ENCODE assay signal across 1 cellular context in genomic region chr11:102186836-102187235, GRCh38.
TF ChIP-seq lines count a peak whose summit lies in the region.

No MANE protein-coding gene starts in this region.

TF ChIP-seq in HepG2, 621 proteins besides CTCF, POLR2A, EP300 and RAD21 (continued from another document and continues in another):
- TF ChIP-seq THAP7 (CRISPR knock-in tag; IDR thresholded peaks at IDR 0.05) = no peak
- peak; percentile 44; the same call in 1 of the 2 replicates for TF ChIP-seq MED13 (CRISPR knock-in tag; IDR thresholded peaks at IDR 0.05)
- peak; percentile 72 for TF ChIP-seq TEAD3 (CRISPR knock-in tag; optimal IDR thresholded peaks at IDR 0.05; ENCODE audit: borderline replicate concordance)
- TF ChIP-seq FIP1L1 (IDR thresholded peaks at IDR 0.05; ENCODE audit: borderline replicate concordance, insufficient read depth, low read depth, low read length) = no peak
- TF ChIP-seq FOXM1 (CRISPR knock-in tag; IDR thresholded peaks at IDR 0.05) = no peak
- TF ChIP-seq IRF2 (CRISPR knock-in tag; IDR thresholded peaks at IDR 0.05) = 0 out of 2 replicates have a peak, but pooled peaks have one; percentile 42
- TF ChIP-seq LCORL (IDR thresholded peaks at IDR 0.05) = no peak
- no peak for TF ChIP-seq LCORL (CRISPR knock-in tag; IDR thresholded peaks at IDR 0.05)
- no peak for TF ChIP-seq SRF (IDR thresholded peaks at IDR 0.05; ENCODE audit: low read depth, low read length)
- no peak for TF ChIP-seq MAFG (CRISPR knock-in tag; IDR thresholded peaks at IDR 0.05)
- no peak for TF ChIP-seq FOXK2 (IDR thresholded peaks at IDR 0.05)
- no peak for TF ChIP-seq MTA3 (CRISPR knock-in tag; IDR thresholded peaks at IDR 0.05)
- TF ChIP-seq ZBED4 (CRISPR knock-in tag; IDR thresholded peaks at IDR 0.05; ENCODE audit: borderline replicate concordance) = no peak
- TF ChIP-seq IRF1 (CRISPR knock-in tag; IDR thresholded peaks at IDR 0.05; ENCODE audit: low read depth) = no peak
- no peak for TF ChIP-seq NAIF1 (CRISPR knock-in tag; IDR thresholded peaks at IDR 0.05; ENCODE audit: borderline replicate concordance)
- no peak for TF ChIP-seq BRCA1 (CRISPR knock-in tag; IDR thresholded peaks at IDR 0.05)
- TF ChIP-seq ZBTB26 (CRISPR knock-in tag; IDR thresholded peaks at IDR 0.05; ENCODE audit: borderline replicate concordance) = no peak
- no peak for TF ChIP-seq SP4 (CRISPR knock-in tag; IDR thresholded peaks at IDR 0.05)
- TF ChIP-seq CREB1 (IDR thresholded peaks at IDR 0.05) = no peak
- TF ChIP-seq CREB1 (CRISPR knock-in tag; IDR thresholded peaks at IDR 0.05) = 0 out of 2 replicates have a peak, but pooled peaks have one; percentile 4
- TF ChIP-seq SMAD9 (CRISPR knock-in tag; IDR thresholded peaks at IDR 0.05) = no peak
- no peak for TF ChIP-seq SUZ12 (IDR thresholded peaks at IDR 0.05; ENCODE audit: low read depth, low read length)
- no peak for TF ChIP-seq TIGD3 (CRISPR knock-in tag; IDR thresholded peaks at IDR 0.05; ENCODE audit: borderline replicate concordance)
- no peak for TF ChIP-seq GPBP1L1 (CRISPR knock-in tag; IDR thresholded peaks at IDR 0.05)
- peak; percentile 63; the same call in 1 of the 2 replicates for TF ChIP-seq PHF21A (CRISPR knock-in tag; IDR thresholded peaks at IDR 0.05)
- TF ChIP-seq MEIS2 (CRISPR knock-in tag; IDR thresholded peaks at IDR 0.05) = peak; percentile 46; the same call in 1 of the 2 replicates
- TF ChIP-seq ARNTL (CRISPR knock-in tag; IDR thresholded peaks at IDR 0.05) = no peak
- no peak for TF ChIP-seq CCAR2 (optimal IDR thresholded peaks at IDR 0.05; ENCODE audit: low read depth, low read length)
- no peak for TF ChIP-seq MAX (IDR thresholded peaks at IDR 0.05)
- no peak for TF ChIP-seq FOSL1 (CRISPR knock-in tag; IDR thresholded peaks at IDR 0.05; ENCODE audit: borderline replicate concordance)
- no peak for TF ChIP-seq GLMP (CRISPR knock-in tag; IDR thresholded peaks at IDR 0.05; ENCODE audit: borderline replicate concordance)
- TF ChIP-seq FOXJ3 (CRISPR knock-in tag; IDR thresholded peaks at IDR 0.05; ENCODE audit: borderline replicate concordance) = peak; percentile 71; the same call in 1 of the 2 replicates
- no peak for TF ChIP-seq ZNF687 (CRISPR knock-in tag; IDR thresholded peaks at IDR 0.05)
- 0 out of 2 replicates have a peak, but pooled peaks have one; percentile 15 for TF ChIP-seq THAP11 (CRISPR knock-in tag; IDR thresholded peaks at IDR 0.05)
- no peak for TF ChIP-seq GZF1 (CRISPR knock-in tag; IDR thresholded peaks at IDR 0.05)
- TF ChIP-seq TSC22D2 (CRISPR knock-in tag; IDR thresholded peaks at IDR 0.05; ENCODE audit: borderline replicate concordance) = no peak
- peak; percentile 69; the same call in 1 of the 2 replicates for TF ChIP-seq THRA (CRISPR knock-in tag; IDR thresholded peaks at IDR 0.05; ENCODE audit: borderline replicate concordance)
- peak; percentile 54; the same call in 1 of the 2 replicates for TF ChIP-seq NCOR1 (IDR thresholded peaks at IDR 0.05; ENCODE audit: borderline replicate concordance, low read length)
- no peak for TF ChIP-seq DMAP1 (CRISPR knock-in tag; IDR thresholded peaks at IDR 0.05)
- TF ChIP-seq ZNF460 (CRISPR knock-in tag; IDR thresholded peaks at IDR 0.05; ENCODE audit: borderline replicate concordance) = no peak
- TF ChIP-seq BCL6 (CRISPR knock-in tag; IDR thresholded peaks at IDR 0.05) = peak; percentile 78
- TF ChIP-seq RFX1 (IDR thresholded peaks at IDR 0.05) = no peak
- no peak for TF ChIP-seq ZBTB33 (CRISPR knock-in tag; IDR thresholded peaks at IDR 0.05)
- TF ChIP-seq ZNF790 (CRISPR knock-in tag; IDR thresholded peaks at IDR 0.05; ENCODE audit: borderline replicate concordance) = no peak
- no peak for TF ChIP-seq BHLHE40 (IDR thresholded peaks at IDR 0.05; ENCODE audit: low read length)
- peak; percentile 44; the same call in 1 of the 2 replicates for TF ChIP-seq HHEX (CRISPR knock-in tag; IDR thresholded peaks at IDR 0.05)
